In the genomic region with DNA sequence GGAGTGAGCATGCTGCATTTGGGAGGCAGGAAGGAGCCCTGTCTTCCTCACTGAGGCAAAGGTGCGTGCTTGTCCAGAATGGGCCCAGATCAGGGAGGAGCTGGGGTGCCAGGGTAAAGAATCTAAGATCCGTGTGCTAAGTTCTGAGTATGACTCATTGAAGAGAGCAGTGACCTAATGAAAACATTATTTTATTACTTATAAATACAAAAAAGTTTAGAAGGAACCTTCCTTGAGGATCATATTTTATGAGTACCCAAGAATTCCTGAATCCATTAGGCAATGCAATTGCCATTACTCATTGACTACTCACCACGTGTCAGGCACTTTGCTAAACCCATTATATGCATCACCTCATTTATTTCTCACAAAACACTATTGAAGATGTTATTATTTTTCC, we compare ENCODE assay signal across 20 cellular contexts.
DNase-seq lines count a peak whose midpoint lies in the region; ATAC-seq and TF ChIP-seq lines count a peak whose summit lies in the region.
"Had no signal": no experiment of that assay in that cellular context is flagged by ENCODE, and none has a peak within 500 bp of the region (broad histone marks: within the 10 kb centered on the region; RNA-seq: fewer than 3 reads in every experiment).

No MANE protein-coding gene starts in this region.

- intact Hi-C loops in A673 (cut with micrococcal nuclease; ENCODE audit: unreplicated experiment) = no loop called here

- H3K9me3 ChIP-seq in A673 (ENCODE audit: low read depth, low read length, poor library complexity, severe bottlenecking) = no peaks in the 10 kb centered on the region
- H3K9me3 ChIP-seq: esophagus squamous epithelium, pancreas, Peyer's patch had no signal

- no TSS peak for BruUV-seq in A673 (replicated peaks; lab: Mats Ljungman, UMichigan)

- no peak overlapping the region for H3K4me3 ChIP-seq in cardiac fibroblast (replicated peaks in 1 of 2; ENCODE audit: low read depth in 2 of 2, low read length in 2 of 2)
- H3K4me3 ChIP-seq in kidney epithelial cell (ENCODE audit: low read depth, low read length) = no peak overlapping the region
- H3K4me3 ChIP-seq in A673 (ENCODE audit: low read depth, low read length, poor library complexity, severe bottlenecking) = no peak overlapping the region
- H3K4me3 ChIP-seq: esophagus squamous epithelium, pancreas, Peyer's patch had no signal

- POLR2A ChIA-PET in A673 (lab: Charles Lee; ENCODE audit: low non-redundant PET) = no interaction called here

- H3K27me3 ChIP-seq in kidney epithelial cell (ENCODE audit: control insufficient read depth, insufficient read depth, low read length) = no peaks in the 10 kb centered on the region
- H3K27me3 ChIP-seq in A673 (replicated peaks; ENCODE audit: insufficient read depth, low read depth, low read length, poor library complexity) = no peaks in the 10 kb centered on the region
- H3K27me3 ChIP-seq: esophagus squamous epithelium, pancreas, Peyer's patch had no signal

- TF ChIP-seq CTCF in cardiac fibroblast (IDR thresholded peaks at IDR 0.05; ENCODE audit: low read depth, low read length) = no peak
- no peak for TF ChIP-seq CTCF in kidney epithelial cell (IDR thresholded peaks at IDR 0.05; ENCODE audit: insufficient read depth, low read length, poor library complexity, severe bottlenecking)
- TF ChIP-seq CTCF in A673 (conservative IDR thresholded peaks at IDR 0.05; ENCODE audit: low read depth, low read length) = no peak

- peaks cover 6% of the 10 kb centered on the region for H3K4me1 ChIP-seq in A673 (ENCODE audit: insufficient read depth, low read length, poor library complexity, severe bottlenecking)
- H3K4me1 ChIP-seq: pancreas, Peyer's patch had no signal

- no peak overlapping the region for H3K27ac ChIP-seq in A673 (ENCODE audit: low read depth, low read length, poor library complexity, severe bottlenecking)
- H3K27ac ChIP-seq: esophagus squamous epithelium, pancreas, Peyer's patch had no signal

- DNase-seq in Caki2 (ENCODE audit: low read depth) = peak; percentile 82
- peak; percentile 94 for DNase-seq in M059J (ENCODE audit: low read depth)
- peak; percentile 27 to 80 for DNase-seq in cardiac fibroblast (ENCODE audit: low read depth in 2 of 2)
- peak; percentile 56 for DNase-seq in kidney epithelial cell (ENCODE audit: low read depth)
- DNase-seq in GM19238 (ENCODE audit: insufficient read length, low spot score) = no peak
- DNase-seq in A673 (ENCODE audit: low spot score) = no peak
- DNase-seq: activated CD8-positive, alpha-beta memory T cell treated with anti-CD3 and anti-CD28 coated beads, Interleukin-2, amount 50 U/mL, for 4 hours; DMS 273 treated with DMSO at 0.1 percent for 48 hours; esophagus squamous epithelium; immature natural killer cell; NCI-H2029; NCI-H69; pancreas; Peyer's patch; stimulated activated CD4-positive, alpha-beta T cell treated with anti-CD3 and anti-CD28 coated beads, Interleukin-12 subunit alpha, Interleukin-12 subunit beta, amount 100 ng/mL, for 4 hours; substantia nigra; T-helper 17 cell had no signal

- ATAC-seq in HG03520 (IDR thresholded peaks at IDR 0.05; ENCODE audit: unreplicated experiment) (no peak), HG02840 (IDR thresholded peaks at IDR 0.05; ENCODE audit: low FRiP score, unreplicated experiment) (no peak)
- ATAC-seq: activated naive CD4-positive, alpha-beta T cell treated with anti-CD3 and anti-CD28 coated beads, Interleukin-2, amount 50 U/mL, for 72 hours; pancreas; T-helper 17 cell had no signal

- CTCF ChIA-PET in A673 (lab: Charles Lee) = no interaction called here

- H3K36me3 ChIP-seq in kidney epithelial cell (ENCODE audit: control insufficient read depth, insufficient read depth, low read length) = no peaks in the 10 kb centered on the region
- no peaks in the 10 kb centered on the region for H3K36me3 ChIP-seq in A673 (ENCODE audit: insufficient read depth, low read length, poor library complexity, severe bottlenecking)
- H3K36me3 ChIP-seq: esophagus squamous epithelium, pancreas, Peyer's patch had no signal

- in situ Hi-C loops in Caki2 (cut with HindIII; ENCODE audit: low pct_unique_long_range_greater_than_20kb, low sequenced_read_pairs) = no loop called here

Comparison
In these comparisons a context has a peak if more than half of its experiments do, and no peak if none do; other contexts are left out.
1. DNase-seq: peak in Caki2 (single experiment), M059J (single experiment), cardiac fibroblast (2 of 2) and kidney epithelial cell (single experiment); none in GM19238 (single experiment) and A673 (single experiment).